26 cellular contexts compared by ENCODE assay signal in genomic region chr11:44267366-44268072, GRCh38. TPM values are rescaled to one million over a fixed set of nuclear protein-coding genes. Genes with fewer than 3 reads are reported as not detected.
"Had no signal": no experiment of that assay in that cellular context is flagged by ENCODE, and none has a peak within 500 bp of the region (broad histone marks: within the 10 kb centered on the region; RNA-seq: fewer than 3 reads in every experiment).

No MANE protein-coding gene starts in this region.

- H3K4me3 ChIP-seq: hepatocyte, lung, ovary, stomach, thoracic aorta, transverse colon had no signal

- H3K27ac ChIP-seq: foreskin keratinocyte, hepatocyte, ovary, stomach, thoracic aorta, transverse colon had no signal

- H3K27me3 ChIP-seq: hepatocyte, ovary had no signal

- DNase-seq: cerebellar nuclear complex; endodermal cell; erythroblast; foreskin keratinocyte; head of caudate nucleus; left colon; left ventricle myocardium superior; mesenchymal stem cell; naive B cell; nucleus accumbens; ovary; stimulated activated CD4-positive, alpha-beta T cell treated with anti-CD3 and anti-CD28 coated beads, Interleukin-2, amount 100 ng/mL, for 24 hours; stimulated activated naive CD4-positive, alpha-beta T cell; stomach; substantia nigra; transverse colon had no signal

- H3K4me1 ChIP-seq: stomach, transverse colon had no signal

- H3K9me3 ChIP-seq: ovary, stomach, thoracic aorta, transverse colon had no signal

- H3K36me3 ChIP-seq: ovary, stomach, thoracic aorta, transverse colon had no signal

RNA-seq across cellular contexts. Expression of gene ALX4, which starts 42.4 kb away (rescaled TPM):
- total RNA-seq: dermis blood vessel endothelial cell, endodermal cell, endothelial cell of umbilical vein, foreskin keratinocyte, kidney epithelial cell, left colon, progenitor cell of endocrine pancreas, right cardiac atrium, stomach, thoracic aorta, transverse colon, ureter had no signal
- polyA plus RNA-seq: endothelial cell of umbilical vein, foreskin keratinocyte, neural cell, stomach had no signal
